8 cellular contexts compared by ENCODE assay signal in genomic region chr11:75896843-75897419, GRCh38.
DNase-seq lines count a peak whose midpoint lies in the region; TF ChIP-seq lines count a peak whose summit lies in the region.

No MANE protein-coding gene starts in this region.

- WGBS in transverse colon (ENCODE audit: low coverage in 1 of 2), 2 donors = 30 to 38% methylated on average over 4 of the region's 4 CpGs

- peak; percentile 54 for DNase-seq in A172 (ENCODE audit: low spot score)
- no peak for DNase-seq in GM10266 (ENCODE audit: extremely low spot score)
- peak; percentile 44 for DNase-seq in NCI-H2196 treated with DMSO at 0.1 percent for 48 hours (lab: John Stamatoyannopoulos, UW; ENCODE audit: unreplicated experiment)
- peak; percentile 37 for DNase-seq in astrocyte of the cerebellum (ENCODE audit: low read depth)
- peak; percentile 43 for DNase-seq in iris pigment epithelial cell (ENCODE audit: low read depth)
- no peak for DNase-seq in transverse colon
- DNase-seq in mesenteric fat pad (ENCODE audit: low spot score) = no peak
- DNase-seq in activated CD4-positive, CD25-positive, alpha-beta regulatory T cell (lab: John Stamatoyannopoulos, UW) = no peak

- H3K4me3 ChIP-seq in astrocyte of the cerebellum (ENCODE audit: low read depth, low read length) = no peak overlapping the region
- no peak overlapping the region for H3K4me3 ChIP-seq in transverse colon

- TF ChIP-seq CTCF in GM10266 (IDR thresholded peaks at IDR 0.05; ENCODE audit: control insufficient read depth, insufficient read depth, low read depth, missing control alignments) (peak; percentile 39), astrocyte of the cerebellum (IDR thresholded peaks at IDR 0.05; ENCODE audit: low read depth, low read length, missing control alignments) (peak; percentile 25), transverse colon (IDR thresholded peaks at IDR 0.05) (peak; percentile 70 to 89 (median 73))

- TF ChIP-seq POLR2A in transverse colon (IDR thresholded peaks at IDR 0.05) = no peak

- H3K36me3 ChIP-seq in transverse colon = peaks cover 0 to 5% (median 0%) of the 10 kb centered on the region in 4 donors

- H3K4me1 ChIP-seq in transverse colon = peaks cover 0 to 22% (median 3%) of the 10 kb centered on the region in 4 donors

- intact Hi-C loops in transverse colon (cut with DNase I; ENCODE audit: low total_unique reads) = no loop called here

- H3K9me3 ChIP-seq in transverse colon = no peaks in the 10 kb centered on the region

- no peak for TF ChIP-seq EP300 in transverse colon (IDR thresholded peaks at IDR 0.05; ENCODE audit: low read depth)

- no peaks in the 10 kb centered on the region for H3K27me3 ChIP-seq in transverse colon

- in situ Hi-C loops in astrocyte of the cerebellum (cut with HindIII; ENCODE audit: low sequenced_read_pairs) (no loop called here), transverse colon (cut with MboI; ENCODE audit: low pct_ligation_motif_present in 1 of 4, low pct_unique_long_range_greater_than_20kb in 1 of 4, low sequenced_read_pairs in 3 of 4) (loop anchor here (5.0 to 25.0 kb wide), 5 partner anchors 255 to 428 kb away; no protein-coding TSS in a partner anchor)

- no peak overlapping the region for H3K27ac ChIP-seq in transverse colon

Comparison
In these comparisons a context has a peak if more than half of its experiments do, and no peak if none do; other contexts are left out.
1. DNase-seq: peak in A172 (single experiment), NCI-H2196 treated with DMSO at 0.1 percent for 48 hours (single experiment), astrocyte of the cerebellum (single experiment) and iris pigment epithelial cell (single experiment); none in GM10266 (single experiment), transverse colon (single experiment), mesenteric fat pad (single experiment) and activated CD4-positive, CD25-positive, alpha-beta regulatory T cell (0 of 4).
2. Peak in every context shown above with its lines, with median percentiles within 50 percentile points of each other: CTCF ChIP-seq.